ENCODE assay signal across 31 cellular contexts in genomic region chr19:13982773-13983172, GRCh38. TPM values are rescaled to one million over a fixed set of nuclear protein-coding genes. Genes with fewer than 3 reads are reported as not detected.
DNase-seq lines count a peak whose midpoint lies in the region; ATAC-seq and TF ChIP-seq lines count a peak whose summit lies in the region.
"Had no signal": no experiment of that assay in that cellular context is flagged by ENCODE, and none has a peak within 500 bp of the region (broad histone marks: within the 10 kb centered on the region; RNA-seq: fewer than 3 reads in every experiment).

No MANE protein-coding gene starts in this region.

- ATAC-seq in activated T-cell treated with anti-CD3 and anti-CD28 coated beads, Interleukin-2, amount 50 U/mL, for 72 hours (replicated peaks in 1 of 2): no peak
- ATAC-seq: left colon, right cardiac atrium had no signal

- no peak for TF ChIP-seq CTCF in progenitor cell of endocrine pancreas (IDR thresholded peaks at IDR 0.05; ENCODE audit: unreplicated experiment)

- no peak overlapping the region for H3K4me3 Mint-ChIP-seq in activated T-cell treated with anti-CD3 and anti-CD28 coated beads, Interleukin-2, amount 50 U/mL, for 24 hours
- no peak overlapping the region for H3K4me3 Mint-ChIP-seq in activated T-cell treated with anti-CD3 and anti-CD28 coated beads, Interleukin-2, amount 50 U/mL, for 72 hours
- H3K4me3 Mint-ChIP-seq in IgD-negative memory B cell (peak overlapping the region in 3 of 4 donors; percentile 27 to 84 (median 47)), progenitor cell of endocrine pancreas (ENCODE audit: low read depth) (no peak overlapping the region)
- no peak overlapping the region for H3K4me3 Mint-ChIP-seq in activated CD4-positive, alpha-beta memory T cell treated with anti-CD3 and anti-CD28 coated beads, Interleukin-2, amount 10 ng/mL, durations not matched to agents 7 days and 5 days
- no peak overlapping the region for H3K4me3 Mint-ChIP-seq in T-helper 2 cell treated with Interferon-gamma antibody and Interleukin-4, amounts not matched to agents 5 μg/mL and 100 μg/mL, for 36 hours
- H3K4me3 Mint-ChIP-seq: activated CD4-positive, alpha-beta T cell treated with anti-CD3 and anti-CD28 coated beads, Interleukin-2, amount 10 ng/mL, durations not matched to agents 24 days and 14 days; nephron progenitor cell had no signal

- H3K27ac Mint-ChIP-seq in activated T-cell treated with anti-CD3 and anti-CD28 coated beads, Interleukin-2, amount 50 U/mL, for 24 hours: peak overlapping the region; percentile 73
- no peak overlapping the region for H3K27ac Mint-ChIP-seq in activated T-cell treated with anti-CD3 and anti-CD28 coated beads, Interleukin-2, amount 50 U/mL, for 72 hours
- H3K27ac Mint-ChIP-seq in IgD-negative memory B cell (peak overlapping the region; percentile 71 to 95 (median 84)), progenitor cell of endocrine pancreas (peak overlapping the region; percentile 64)
- peak overlapping the region; percentile 21 for H3K27ac Mint-ChIP-seq in activated CD4-positive, alpha-beta memory T cell treated with anti-CD3 and anti-CD28 coated beads, Interleukin-2, amount 10 ng/mL, durations not matched to agents 7 days and 5 days
- no peak overlapping the region for H3K27ac Mint-ChIP-seq in T-helper 2 cell treated with Interferon-gamma antibody and Interleukin-4, amounts not matched to agents 5 μg/mL and 100 μg/mL, for 36 hours
- H3K27ac Mint-ChIP-seq: activated CD4-positive, alpha-beta T cell treated with anti-CD3 and anti-CD28 coated beads, Interleukin-2, amount 10 ng/mL, durations not matched to agents 24 days and 14 days; activated T-helper 2 cell treated with anti-CD3 and anti-CD28 coated beads, Interferon-gamma antibody, Interleukin-2, Interleukin-4, amounts not matched to agents 10 μg/mL and 5 μg/mL and 100 μg/mL, durations not matched to agents 14 hours and 24 hours and 36 hours; nephron progenitor cell had no signal

- no peak for DNase-seq in activated T-cell treated with anti-CD3 and anti-CD28 coated beads, Interleukin-2, amount 50 U/mL, for 24 hours
- DNase-seq in activated T-cell treated with anti-CD3 and anti-CD28 coated beads, Interleukin-2, amount 50 U/mL, for 72 hours: no peak
- DNase-seq in activated CD4-positive, alpha-beta memory T cell treated with anti-CD3 and anti-CD28 coated beads, Interleukin-2, amount 10 ng/mL, durations not matched to agents 7 days and 5 days: no peak
- no peak for DNase-seq in progenitor cell of endocrine pancreas (ENCODE audit: low spot score, unreplicated experiment)
- no peak for DNase-seq in T-helper 2 cell treated with Interferon-gamma antibody and Interleukin-4, amounts not matched to agents 5 μg/mL and 100 μg/mL, for 36 hours (ENCODE audit: low spot score)
- DNase-seq in SIG-M5 (lab: John Stamatoyannopoulos, UW): no peak
- no peak for DNase-seq in DMS153 treated with DMSO at 0.1 percent for 48 hours (lab: John Stamatoyannopoulos, UW; ENCODE audit: unreplicated experiment)
- DNase-seq: activated CD4-positive, alpha-beta T cell treated with anti-CD3 and anti-CD28 coated beads, Interleukin-2, amount 10 ng/mL, durations not matched to agents 24 days and 14 days; caudate nucleus; cortex of kidney; erythroblast; HCEC 1CT; hypothalamus; left colon; mammary epithelial cell; NCI-H1436 treated with DMSO at 0.1 percent for 48 hours; NCI-H226; nephron progenitor cell; ovary; SHP77 treated with DMSO at 0.1 percent for 48 hours; stimulated activated CD4-positive, alpha-beta T cell treated with anti-CD3 and anti-CD28 coated beads, Interleukin-1b, Interleukin-23, amount 100 ng/mL, for 48 hours; stimulated activated CD8-positive, alpha-beta memory T cell treated with anti-CD3 and anti-CD28 coated beads, Interleukin-4, amount 100 ng/mL, for 48 hours; T1000 had no signal

- H3K27me3 Mint-ChIP-seq in activated T-cell treated with anti-CD3 and anti-CD28 coated beads, Interleukin-2, amount 50 U/mL, for 24 hours: no peaks in the 10 kb centered on the region
- H3K27me3 Mint-ChIP-seq in activated T-cell treated with anti-CD3 and anti-CD28 coated beads, Interleukin-2, amount 50 U/mL, for 72 hours (ENCODE audit: low read depth): no peaks in the 10 kb centered on the region
- H3K27me3 Mint-ChIP-seq in IgD-negative memory B cell (peaks cover 2% of the 10 kb centered on the region), progenitor cell of endocrine pancreas (no peaks in the 10 kb centered on the region)
- H3K27me3 Mint-ChIP-seq in activated CD4-positive, alpha-beta memory T cell treated with anti-CD3 and anti-CD28 coated beads, Interleukin-2, amount 10 ng/mL, durations not matched to agents 7 days and 5 days: no peaks in the 10 kb centered on the region
- H3K27me3 Mint-ChIP-seq in T-helper 2 cell treated with Interferon-gamma antibody and Interleukin-4, amounts not matched to agents 5 μg/mL and 100 μg/mL, for 36 hours (ENCODE audit: low read depth): no peaks in the 10 kb centered on the region
- H3K27me3 Mint-ChIP-seq: activated CD4-positive, alpha-beta T cell treated with anti-CD3 and anti-CD28 coated beads, Interleukin-2, amount 10 ng/mL, durations not matched to agents 24 days and 14 days had no signal

- no peaks in the 10 kb centered on the region for H3K9me3 Mint-ChIP-seq in activated T-cell treated with anti-CD3 and anti-CD28 coated beads, Interleukin-2, amount 50 U/mL, for 24 hours
- H3K9me3 Mint-ChIP-seq in activated T-cell treated with anti-CD3 and anti-CD28 coated beads, Interleukin-2, amount 50 U/mL, for 72 hours: no peaks in the 10 kb centered on the region
- H3K9me3 Mint-ChIP-seq in IgD-negative memory B cell (no peaks in the 10 kb centered on the region), progenitor cell of endocrine pancreas (ENCODE audit: low read depth) (no peaks in the 10 kb centered on the region)
- H3K9me3 Mint-ChIP-seq in activated CD4-positive, alpha-beta memory T cell treated with anti-CD3 and anti-CD28 coated beads, Interleukin-2, amount 10 ng/mL, durations not matched to agents 7 days and 5 days: no peaks in the 10 kb centered on the region
- H3K9me3 Mint-ChIP-seq in T-helper 2 cell treated with Interferon-gamma antibody and Interleukin-4, amounts not matched to agents 5 μg/mL and 100 μg/mL, for 36 hours: no peaks in the 10 kb centered on the region
- H3K9me3 Mint-ChIP-seq: activated CD4-positive, alpha-beta T cell treated with anti-CD3 and anti-CD28 coated beads, Interleukin-2, amount 10 ng/mL, durations not matched to agents 24 days and 14 days; activated T-helper 2 cell treated with anti-CD3 and anti-CD28 coated beads, Interferon-gamma antibody, Interleukin-2, Interleukin-4, amounts not matched to agents 10 μg/mL and 5 μg/mL and 100 μg/mL, durations not matched to agents 14 hours and 24 hours and 36 hours; nephron progenitor cell had no signal

- peaks cover 18% of the 10 kb centered on the region for H3K36me3 Mint-ChIP-seq in activated T-cell treated with anti-CD3 and anti-CD28 coated beads, Interleukin-2, amount 50 U/mL, for 24 hours (ENCODE audit: low read depth)
- H3K36me3 Mint-ChIP-seq in activated T-cell treated with anti-CD3 and anti-CD28 coated beads, Interleukin-2, amount 50 U/mL, for 72 hours (ENCODE audit: insufficient read depth in 2 of 2): no peaks in the 10 kb centered on the region
- no peaks in the 10 kb centered on the region for H3K36me3 Mint-ChIP-seq in IgD-negative memory B cell
- peaks cover 6% of the 10 kb centered on the region for H3K36me3 Mint-ChIP-seq in activated CD4-positive, alpha-beta memory T cell treated with anti-CD3 and anti-CD28 coated beads, Interleukin-2, amount 10 ng/mL, durations not matched to agents 7 days and 5 days (ENCODE audit: low read depth)
- H3K36me3 Mint-ChIP-seq in progenitor cell of endocrine pancreas (ENCODE audit: insufficient read depth): no peaks in the 10 kb centered on the region
- no peaks in the 10 kb centered on the region for H3K36me3 Mint-ChIP-seq in T-helper 2 cell treated with Interferon-gamma antibody and Interleukin-4, amounts not matched to agents 5 μg/mL and 100 μg/mL, for 36 hours (ENCODE audit: low read depth)

- CTCF ChIA-PET in activated CD4-positive, alpha-beta memory T cell treated with anti-CD3 and anti-CD28 coated beads, Interleukin-2, amount 10 ng/mL, durations not matched to agents 7 days and 5 days (lab: Charles Lee): no interaction called here

- H3K4me1 Mint-ChIP-seq in activated T-cell treated with anti-CD3 and anti-CD28 coated beads, Interleukin-2, amount 50 U/mL, for 24 hours (ENCODE audit: low read depth): peaks cover 65% of the 10 kb centered on the region
- H3K4me1 Mint-ChIP-seq in activated T-cell treated with anti-CD3 and anti-CD28 coated beads, Interleukin-2, amount 50 U/mL, for 72 hours (ENCODE audit: low read depth): peaks cover 42% of the 10 kb centered on the region
- H3K4me1 Mint-ChIP-seq in IgD-negative memory B cell (peaks cover 24 to 46% (median 33%) of the 10 kb centered on the region in 3 donors), progenitor cell of endocrine pancreas (ENCODE audit: low read depth) (no peaks in the 10 kb centered on the region)
- peaks cover 64% of the 10 kb centered on the region for H3K4me1 Mint-ChIP-seq in activated CD4-positive, alpha-beta memory T cell treated with anti-CD3 and anti-CD28 coated beads, Interleukin-2, amount 10 ng/mL, durations not matched to agents 7 days and 5 days
- H3K4me1 Mint-ChIP-seq in T-helper 2 cell treated with Interferon-gamma antibody and Interleukin-4, amounts not matched to agents 5 μg/mL and 100 μg/mL, for 36 hours (ENCODE audit: low read depth): peaks cover 32% of the 10 kb centered on the region

- POLR2A ChIA-PET in activated CD4-positive, alpha-beta memory T cell treated with anti-CD3 and anti-CD28 coated beads, Interleukin-2, amount 10 ng/mL, durations not matched to agents 7 days and 5 days (lab: Charles Lee): interaction anchor here (1.8 to 10.2 kb wide), 2 partner anchors 20 to 49 kb away, joined by 6 to 157 read pairs; partner anchors contain the start of genes IL27RA and RFX1

RNA-seq across cellular contexts. Expression of gene RFX1, which starts 23.3 kb away (rescaled TPM):
- total RNA-seq in activated T-cell treated with anti-CD3 and anti-CD28 coated beads, Interleukin-2, amount 50 U/mL, for 72 hours: 10 to 100 TPM; 11.4 to 11.9 TPM
- polyA plus RNA-seq in IgD-negative memory B cell: 3.7 TPM
- total RNA-seq in activated CD4-positive, alpha-beta memory T cell treated with anti-CD3 and anti-CD28 coated beads, Interleukin-2, amount 10 ng/mL, durations not matched to agents 7 days and 5 days: 10 to 100 TPM; 16.8 to 18.6 TPM
- 26.5 and 30.6 TPM in 2 replicates for total RNA-seq in progenitor cell of endocrine pancreas

RNA-seq across cellular contexts. Expression of gene DCAF15, which starts 30.5 kb away (rescaled TPM):
- 10 to 100 TPM; 62.9 to 79.8 TPM for total RNA-seq in activated T-cell treated with anti-CD3 and anti-CD28 coated beads, Interleukin-2, amount 50 U/mL, for 72 hours
- polyA plus RNA-seq in IgD-negative memory B cell: 5.7 TPM
- 10 to 100 TPM; 76.2 to 78.4 TPM for total RNA-seq in activated CD4-positive, alpha-beta memory T cell treated with anti-CD3 and anti-CD28 coated beads, Interleukin-2, amount 10 ng/mL, durations not matched to agents 7 days and 5 days
- 57.3 and 65.5 TPM in 2 replicates for total RNA-seq in progenitor cell of endocrine pancreas

RNA-seq across cellular contexts. Expression of gene PODNL1, which starts 44.6 kb away (rescaled TPM):
- total RNA-seq in activated T-cell treated with anti-CD3 and anti-CD28 coated beads, Interleukin-2, amount 50 U/mL, for 72 hours: under 1 TPM in 1 of 2 donors, not detected in 1; 0.81 TPM
- not detected for polyA plus RNA-seq in IgD-negative memory B cell
- total RNA-seq in activated CD4-positive, alpha-beta memory T cell treated with anti-CD3 and anti-CD28 coated beads, Interleukin-2, amount 10 ng/mL, durations not matched to agents 7 days and 5 days: under 1 TPM; 0.35 to 0.48 TPM
- not detected in 2 replicates for total RNA-seq in progenitor cell of endocrine pancreas
- total RNA-seq: activated CD4-positive, alpha-beta T cell treated with anti-CD3 and anti-CD28 coated beads, Interleukin-2, amount 10 ng/mL, durations not matched to agents 24 days and 14 days had no signal

RNA-seq across cellular contexts. Expression of gene RLN3, which starts 45.2 kb away (rescaled TPM):
- not detected for total RNA-seq in activated T-cell treated with anti-CD3 and anti-CD28 coated beads, Interleukin-2, amount 50 U/mL, for 72 hours
- 0.65 TPM for polyA plus RNA-seq in IgD-negative memory B cell
- not detected for total RNA-seq in activated CD4-positive, alpha-beta memory T cell treated with anti-CD3 and anti-CD28 coated beads, Interleukin-2, amount 10 ng/mL, durations not matched to agents 7 days and 5 days
- not detected in 2 replicates for total RNA-seq in progenitor cell of endocrine pancreas
- total RNA-seq: activated CD4-positive, alpha-beta T cell treated with anti-CD3 and anti-CD28 coated beads, Interleukin-2, amount 10 ng/mL, durations not matched to agents 24 days and 14 days; activated T-helper 2 cell treated with anti-CD3 and anti-CD28 coated beads, Interferon-gamma antibody, Interleukin-2, Interleukin-4, amounts not matched to agents 10 μg/mL and 5 μg/mL and 100 μg/mL, durations not matched to agents 14 hours and 24 hours and 36 hours; glomerular endothelial cell; left colon; LHCN-M2; mammary epithelial cell; mucosa of gallbladder; ovary; right cardiac atrium; smooth muscle cell; tibial nerve had no signal
- polyA plus RNA-seq: mammary epithelial cell, ovary, right cardiac atrium, smooth muscle cell had no signal

RNA-seq across cellular contexts. Expression of gene IL27RA, which starts 48.8 kb away (rescaled TPM):
- total RNA-seq in activated T-cell treated with anti-CD3 and anti-CD28 coated beads, Interleukin-2, amount 50 U/mL, for 72 hours: 10 to 100 TPM; 67.0 to 75.2 TPM
- 58.3 TPM for polyA plus RNA-seq in IgD-negative memory B cell
- 10 to 100 TPM; 55.5 to 58.1 TPM for total RNA-seq in activated CD4-positive, alpha-beta memory T cell treated with anti-CD3 and anti-CD28 coated beads, Interleukin-2, amount 10 ng/mL, durations not matched to agents 7 days and 5 days
- 3.4 and 3.7 TPM in 2 replicates for total RNA-seq in progenitor cell of endocrine pancreas

Comparison
In these comparisons a context has a peak if more than half of its experiments do, and no peak if none do; other contexts are left out.
1. H3K27ac Mint-ChIP-seq: peak in activated T-cell treated with anti-CD3 and anti-CD28 coated beads, Interleukin-2, amount 50 U/mL, for 24 hours (single experiment), IgD-negative memory B cell (3 of 3), activated CD4-positive, alpha-beta memory T cell treated with anti-CD3 and anti-CD28 coated beads, Interleukin-2, amount 10 ng/mL, durations not matched to agents 7 days and 5 days (single experiment) and progenitor cell of endocrine pancreas (single experiment); none in activated T-cell treated with anti-CD3 and anti-CD28 coated beads, Interleukin-2, amount 50 U/mL, for 72 hours (single experiment) and T-helper 2 cell treated with Interferon-gamma antibody and Interleukin-4, amounts not matched to agents 5 μg/mL and 100 μg/mL, for 36 hours (single experiment).
2. H3K4me3 Mint-ChIP-seq: peak in IgD-negative memory B cell (3 of 4); none in activated T-cell treated with anti-CD3 and anti-CD28 coated beads, Interleukin-2, amount 50 U/mL, for 24 hours (single experiment), activated T-cell treated with anti-CD3 and anti-CD28 coated beads, Interleukin-2, amount 50 U/mL, for 72 hours (0 of 2), activated CD4-positive, alpha-beta memory T cell treated with anti-CD3 and anti-CD28 coated beads, Interleukin-2, amount 10 ng/mL, durations not matched to agents 7 days and 5 days (single experiment), progenitor cell of endocrine pancreas (single experiment) and T-helper 2 cell treated with Interferon-gamma antibody and Interleukin-4, amounts not matched to agents 5 μg/mL and 100 μg/mL, for 36 hours (single experiment).